8 cellular contexts compared by ENCODE assay signal in genomic region chr15:51649659-51650521, GRCh38. TPM values are rescaled to one million over a fixed set of nuclear protein-coding genes. Genes with fewer than 3 reads are reported as not detected.
DNase-seq lines count a peak whose midpoint lies in the region; ATAC-seq and TF ChIP-seq lines count a peak whose summit lies in the region.

No MANE protein-coding gene starts in this region.

- H3K27ac Mint-ChIP-seq in immature natural killer cell: no peak overlapping the region

- no peaks in the 10 kb centered on the region for H3K4me1 Mint-ChIP-seq in immature natural killer cell

- H3K9me3 Mint-ChIP-seq in immature natural killer cell: no peaks in the 10 kb centered on the region

- no peaks in the 10 kb centered on the region for H3K36me3 Mint-ChIP-seq in immature natural killer cell

- ATAC-seq in SK-N-SH treated with all-trans-retinoic acid at 6 μM for 48 hours (peak; percentile 98), GM21367 (IDR thresholded peaks at IDR 0.05; ENCODE audit: unreplicated experiment) (no peak)

- in situ Hi-C loops in T47D (cut with HindIII; ENCODE audit: low pct_unique_long_range_greater_than_20kb, low sequenced_read_pairs): no loop called here

- peaks cover 0 to 4% (median 3%) of the 10 kb centered on the region in 3 donors for H3K27me3 Mint-ChIP-seq in immature natural killer cell (ENCODE audit: low read depth in 3 of 3)

- H3K4me3 Mint-ChIP-seq in immature natural killer cell: no peak overlapping the region

- DNase-seq in DMS 273 (lab: John Stamatoyannopoulos, UW; ENCODE audit: unreplicated experiment) (peak; percentile 82), H4 (ENCODE audit: low spot score) (peak; percentile 75), NCI-H146 (lab: John Stamatoyannopoulos, UW) (peak; percentile 54), T47D (ENCODE audit: low read depth in 1 of 2, low spot score in 1 of 2) (peak; percentile 55 to 84), immature natural killer cell (peak; percentile 51 to 64 (median 55))
- peak; percentile 57 for DNase-seq in stimulated activated CD4-positive, alpha-beta T cell treated with anti-CD3 and anti-CD28 coated beads, Interleukin-4, amount 100 ng/mL, for 24 hours

TF ChIP-seq in SK-N-SH treated with all-trans-retinoic acid at 6 μM for 48 hours, 23 proteins besides CTCF, POLR2A, EP300 and RAD21:
- TF ChIP-seq POU6F1 (CRISPR knock-in tag; IDR thresholded peaks at IDR 0.05; ENCODE audit: borderline replicate concordance, low read depth) (no peak), CSDC2 (CRISPR knock-in tag; IDR thresholded peaks at IDR 0.05) (no peak), ARNTL (CRISPR knock-in tag; IDR thresholded peaks at IDR 0.05; ENCODE audit: borderline replicate concordance, low read depth) (no peak), CSRNP3 (CRISPR knock-in tag; IDR thresholded peaks at IDR 0.05) (no peak)

RNA-seq across cellular contexts. Expression of gene DMXL2, which starts 27.3 kb away (rescaled TPM):
- 10.0 and 17.8 TPM in 2 replicates for total RNA-seq in H4 (2014; rRNA removed; shearing (Covaris generic))
- polyA plus RNA-seq in immature natural killer cell: under 1 TPM in 2 of 3 donors, not detected in 1; 0.06 to 0.47 TPM

RNA-seq across cellular contexts. Expression of gene SCG3, which starts 31.4 kb away (rescaled TPM):
- not detected in 2 replicates for total RNA-seq in H4 (2014; rRNA removed; shearing (Covaris generic))
- polyA plus RNA-seq in immature natural killer cell: not detected
